Comparison of ENCODE assay signal across 17 cellular contexts in genomic region chr7:108145401-108145800, GRCh38. TPM values are rescaled to one million over a fixed set of nuclear protein-coding genes. Genes with fewer than 3 reads are reported as not detected.
"Had no signal": no experiment of that assay in that cellular context is flagged by ENCODE, and none has a peak within 500 bp of the region (broad histone marks: within the 10 kb centered on the region; RNA-seq: fewer than 3 reads in every experiment).

No MANE protein-coding gene starts in this region.

- FAIRE-seq: bronchial epithelial cell, pancreas had no signal

- DNase-seq: activated CD8-positive, alpha-beta memory T cell treated with anti-CD3 and anti-CD28 coated beads, Interleukin-2, amount 50 U/mL, for 48 hours; activated effector memory CD4-positive, alpha-beta T cell treated with anti-CD3 and anti-CD28 coated beads, Interleukin-2, amount 50 U/mL, for 16 hours; activated T-cell treated with anti-CD3 and anti-CD28 coated beads, Interleukin-2, amount 50 U/mL, for 72 hours; adrenal gland; effector CD4-positive, alpha-beta T cell; kidney glomerular epithelial cell; naive thymus-derived CD4-positive, alpha-beta T cell; pancreas; stimulated activated CD4-positive, alpha-beta T cell treated with anti-CD3 and anti-CD28 coated beads, Interleukin-4, amount 100 ng/mL, for 4 hours; upper lobe of right lung had no signal

- H3K4me3 Mint-ChIP-seq: activated naive CD4-positive, alpha-beta T cell treated with anti-CD3 and anti-CD28 coated beads, Interleukin-2, amount 50 U/mL, for 24 hours; activated T-cell treated with anti-CD3 and anti-CD28 coated beads, Interleukin-2, amount 50 U/mL, for 72 hours; memory B cell; naive thymus-derived CD4-positive, alpha-beta T cell; stimulated activated memory B cell treated with anti-CD40 and anti-IgM and Interleukin-4, amounts not matched to agents 10 μg/mL and 1 μg/mL and 100 μg/mL, for 72 hours had no signal

- H3K36me3 ChIP-seq: adrenal gland, pancreas, thoracic aorta, upper lobe of right lung had no signal

- H3K27ac ChIP-seq: adrenal gland, pancreas, thoracic aorta, upper lobe of right lung had no signal

- ATAC-seq: activated CD4-positive, CD25-positive, alpha-beta regulatory T cell treated with anti-CD3 and anti-CD28 coated beads, Interleukin-2, amount 50 U/mL, for 24 hours; stimulated activated memory B cell treated with anti-CD40 and anti-IgM and Interleukin-4, amounts not matched to agents 10 μg/mL and 1 μg/mL and 100 μg/mL, for 72 hours had no signal

- H3K9me3 ChIP-seq: adrenal gland, thoracic aorta, upper lobe of right lung had no signal

- H3K27ac Mint-ChIP-seq: activated naive CD4-positive, alpha-beta T cell treated with anti-CD3 and anti-CD28 coated beads, Interleukin-2, amount 50 U/mL, for 24 hours; activated T-cell treated with anti-CD3 and anti-CD28 coated beads, Interleukin-2, amount 50 U/mL, for 72 hours; memory B cell; naive thymus-derived CD4-positive, alpha-beta T cell; stimulated activated memory B cell treated with anti-CD40 and anti-IgM and Interleukin-4, amounts not matched to agents 10 μg/mL and 1 μg/mL and 100 μg/mL, for 72 hours had no signal

- H3K4me1 ChIP-seq: adrenal gland, pancreas had no signal

- H3K4me1 Mint-ChIP-seq: activated naive CD4-positive, alpha-beta T cell treated with anti-CD3 and anti-CD28 coated beads, Interleukin-2, amount 50 U/mL, for 24 hours; naive thymus-derived CD4-positive, alpha-beta T cell; stimulated activated memory B cell treated with anti-CD40 and anti-IgM and Interleukin-4, amounts not matched to agents 10 μg/mL and 1 μg/mL and 100 μg/mL, for 72 hours had no signal

- H3K4me3 ChIP-seq: adrenal gland, pancreas, upper lobe of right lung had no signal

- H3K27me3 Mint-ChIP-seq: stimulated activated memory B cell treated with anti-CD40 and anti-IgM and Interleukin-4, amounts not matched to agents 10 μg/mL and 1 μg/mL and 100 μg/mL, for 72 hours had no signal

- H3K9me3 Mint-ChIP-seq: activated naive CD4-positive, alpha-beta T cell treated with anti-CD3 and anti-CD28 coated beads, Interleukin-2, amount 50 U/mL, for 24 hours; activated T-cell treated with anti-CD3 and anti-CD28 coated beads, Interleukin-2, amount 50 U/mL, for 72 hours; memory B cell; naive thymus-derived CD4-positive, alpha-beta T cell; stimulated activated memory B cell treated with anti-CD40 and anti-IgM and Interleukin-4, amounts not matched to agents 10 μg/mL and 1 μg/mL and 100 μg/mL, for 72 hours had no signal

- H3K36me3 Mint-ChIP-seq: activated naive CD4-positive, alpha-beta T cell treated with anti-CD3 and anti-CD28 coated beads, Interleukin-2, amount 50 U/mL, for 24 hours; memory B cell; naive thymus-derived CD4-positive, alpha-beta T cell; stimulated activated memory B cell treated with anti-CD40 and anti-IgM and Interleukin-4, amounts not matched to agents 10 μg/mL and 1 μg/mL and 100 μg/mL, for 72 hours had no signal

- H3K27me3 ChIP-seq: adrenal gland, pancreas had no signal

RNA-seq across cellular contexts. Expression of gene LAMB4, which starts 15.2 kb away (rescaled TPM):
- total RNA-seq: activated T-cell treated with anti-CD3 and anti-CD28 coated beads, Interleukin-2, amount 50 U/mL, for 72 hours; T-helper 2 cell treated with Interferon-gamma antibody and Interleukin-4, amounts not matched to agents 100 ng/mL and 5 ng/mL, for 36 hours; upper lobe of right lung had no signal
- polyA plus RNA-seq: naive thymus-derived CD4-positive, alpha-beta T cell had no signal
